Comparison of ENCODE assay signal across 26 cellular contexts in genomic region chr12:43132291-43132690, GRCh38.
"Had no signal": no experiment of that assay in that cellular context is flagged by ENCODE, and none has a peak within 500 bp of the region (broad histone marks: within the 10 kb centered on the region; RNA-seq: fewer than 3 reads in every experiment).

No MANE protein-coding gene starts in this region.

- H3K79me2 ChIP-seq: parathyroid adenoma had no signal

- H3K9me3 ChIP-seq: prostate gland, right atrium auricular region, suprapubic skin, transverse colon, upper lobe of right lung, uterus had no signal

- H3K4me3 ChIP-seq: dorsolateral prefrontal cortex, lung, mucosa of descending colon, neural progenitor cell, prostate gland, right atrium auricular region, suprapubic skin, transverse colon, upper lobe of right lung, uterus had no signal

- DNase-seq: cerebellar nuclear complex; dorsolateral prefrontal cortex; effector CD4-positive, alpha-beta T cell; hypothalamus; immature natural killer cell; left ventricle myocardium superior; mucosa of descending colon; naive B cell; stimulated activated CD4-positive, alpha-beta T cell treated with anti-CD3 and anti-CD28 coated beads, Interleukin-15, amount 100 ng/mL, for 24 hours; stimulated activated CD4-positive, alpha-beta T cell treated with anti-CD3 and anti-CD28 coated beads, Interleukin-4, amount 100 ng/mL, for 1 hour; stimulated activated CD8-positive, alpha-beta memory T cell treated with anti-CD3 and anti-CD28 coated beads, Interleukin-4, amount 100 ng/mL, for 48 hours; stimulated activated naive CD4-positive, alpha-beta T cell; stimulated activated naive CD8-positive, alpha-beta T cell treated with anti-CD3 and anti-CD28 coated beads, Interleukin-15, amount 100 ng/mL, for 72 hours; transverse colon; upper lobe of right lung; uterus had no signal

- H3K4me2 ChIP-seq: neural progenitor cell had no signal

- H3K36me3 ChIP-seq: neural progenitor cell, prostate gland, right atrium auricular region, suprapubic skin, transverse colon, upper lobe of right lung, uterus had no signal

- H3K27ac ChIP-seq: dorsolateral prefrontal cortex, epithelial cell of prostate, neural progenitor cell, parathyroid adenoma, prostate gland, right atrium auricular region, suprapubic skin, transverse colon, upper lobe of right lung, uterus had no signal

- H3K4me1 ChIP-seq: parathyroid adenoma, prostate gland, right atrium auricular region, suprapubic skin, transverse colon, upper lobe of right lung, uterus had no signal

- H2AFZ ChIP-seq: parathyroid adenoma had no signal

- FAIRE-seq: colon, frontal cortex, keratinocyte had no signal

- H3K9ac ChIP-seq: neural progenitor cell, parathyroid adenoma had no signal

- H3K27me3 ChIP-seq: neural progenitor cell, right atrium auricular region, suprapubic skin, transverse colon, upper lobe of right lung, uterus had no signal
